In the genomic region with DNA sequence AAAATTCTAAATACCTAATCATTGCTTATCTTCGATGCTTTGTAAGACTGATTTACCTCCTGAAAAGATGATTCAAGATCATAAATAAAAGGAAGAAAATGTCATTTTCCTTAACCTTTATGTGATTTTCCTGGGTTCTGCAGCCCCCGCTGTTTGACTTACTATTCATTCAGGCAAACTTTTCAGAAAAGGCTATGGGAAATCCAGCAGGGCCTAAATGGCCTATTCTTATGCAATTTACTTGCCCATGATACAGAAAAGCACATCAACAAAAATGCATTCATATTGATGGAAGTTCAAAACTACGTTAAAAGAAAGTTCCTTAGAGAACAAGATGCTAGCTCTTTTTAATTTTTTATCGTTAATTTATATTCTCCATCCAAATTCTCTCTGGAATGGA, we compare ENCODE assay signal across 19 cellular contexts. TPM values are rescaled to one million over a fixed set of nuclear protein-coding genes. Genes with fewer than 3 reads are reported as not detected.
A peak's percentile ranks its signal among the peaks of the same experiment; 100 is the strongest.
DNase-seq lines count a peak whose midpoint lies in the region; ATAC-seq and TF ChIP-seq lines count a peak whose summit lies in the region.
"Had no signal": no experiment of that assay in that cellular context is flagged by ENCODE, and none has a peak within 500 bp of the region (broad histone marks: within the 10 kb centered on the region; RNA-seq: fewer than 3 reads in every experiment).

No MANE protein-coding gene starts in this region.

- H3K9me3 Mint-ChIP-seq in GM23338 = no peaks in the 10 kb centered on the region
- no peaks in the 10 kb centered on the region for H3K9me3 Mint-ChIP-seq in WTC11
- H3K9me3 Mint-ChIP-seq in progenitor cell of endocrine pancreas (ENCODE audit: low read depth) = no peaks in the 10 kb centered on the region
- H3K9me3 Mint-ChIP-seq: CD4-positive, CD25-positive, alpha-beta regulatory T cell; HFFc6 had no signal

- POLR2A ChIA-PET in WTC11 (lab: Charles Lee) = no interaction called here

- H3K4me3 Mint-ChIP-seq in GM23338 (peak overlapping the region; percentile 41; the same call in 2 of the 3 replicates), WTC11 (no peak overlapping the region), progenitor cell of endocrine pancreas (ENCODE audit: low read depth) (no peak overlapping the region)
- H3K4me3 Mint-ChIP-seq: CD4-positive, CD25-positive, alpha-beta regulatory T cell; HFFc6 had no signal

- H3K27ac Mint-ChIP-seq in GM23338 = no peak overlapping the region; the same call in 1 of the 2 replicates
- no peak overlapping the region for H3K27ac Mint-ChIP-seq in WTC11
- H3K27ac Mint-ChIP-seq in progenitor cell of endocrine pancreas = no peak overlapping the region
- H3K27ac Mint-ChIP-seq: CD4-positive, CD25-positive, alpha-beta regulatory T cell; HFFc6 had no signal

- H3K4me2 ChIP-seq in GM23338 = peak overlapping the region; percentile 13
- H3K4me2 ChIP-seq: BLaER1 treated with 17β-estradiol and CSF1 and Interleukin-3, amounts not matched to agents 10 nM and 100 nM; KMS-11 had no signal

- H3K27me3 ChIP-seq in GM23338 (ENCODE audit: insufficient read depth) (no peaks in the 10 kb centered on the region), iPS-18a (ENCODE audit: control insufficient read depth, insufficient read depth, low read length) (no peaks in the 10 kb centered on the region)
- H3K27me3 ChIP-seq: BLaER1 treated with 17β-estradiol and CSF1 and Interleukin-3, amounts not matched to agents 10 nM and 100 nM had no signal

- H3K79me2 ChIP-seq in GM23338 (replicated peaks; ENCODE audit: insufficient read depth) = no peaks in the 10 kb centered on the region

- H3K36me3 Mint-ChIP-seq in GM23338 (ENCODE audit: low read depth) = no peaks in the 10 kb centered on the region
- H3K36me3 Mint-ChIP-seq in WTC11 = no peaks in the 10 kb centered on the region
- H3K36me3 Mint-ChIP-seq in progenitor cell of endocrine pancreas (ENCODE audit: insufficient read depth) = no peaks in the 10 kb centered on the region
- H3K36me3 Mint-ChIP-seq: CD4-positive, CD25-positive, alpha-beta regulatory T cell had no signal

- peaks cover 33% of the 10 kb centered on the region for H3K4me1 ChIP-seq in GM23338 (ENCODE audit: insufficient read depth)
- H3K4me1 ChIP-seq in iPS-18a (ENCODE audit: control insufficient read depth, low read depth, low read length) = peaks cover 31% of the 10 kb centered on the region
- H3K4me1 ChIP-seq: BLaER1 treated with 17β-estradiol and CSF1 and Interleukin-3, amounts not matched to agents 10 nM and 100 nM had no signal

- no peak for TF ChIP-seq CTCF in GM23338 (conservative IDR thresholded peaks at IDR 0.05; ENCODE audit: low read depth in 2 of 2)
- no peak for TF ChIP-seq CTCF in WTC11 (IDR thresholded peaks at IDR 0.05)
- TF ChIP-seq CTCF in progenitor cell of endocrine pancreas (IDR thresholded peaks at IDR 0.05; ENCODE audit: unreplicated experiment) = no peak

- H3K36me3 ChIP-seq in GM23338 (ENCODE audit: insufficient read depth) (no peaks in the 10 kb centered on the region), iPS-18a (ENCODE audit: control insufficient read depth, low read depth, low read length) (no peaks in the 10 kb centered on the region)
- H3K36me3 ChIP-seq: BLaER1 treated with 17β-estradiol and CSF1 and Interleukin-3, amounts not matched to agents 10 nM and 100 nM had no signal

- no peak overlapping the region for H2AFZ ChIP-seq in GM23338

- CTCF ChIA-PET in WTC11 (lab: Charles Lee) = no interaction called here

- no peaks in the 10 kb centered on the region for H3K9me3 ChIP-seq in iPS-18a (ENCODE audit: control insufficient read depth, low read depth, low read length)
- H3K9me3 ChIP-seq: BLaER1 treated with 17β-estradiol and CSF1 and Interleukin-3, amounts not matched to agents 10 nM and 100 nM had no signal

- no peak overlapping the region for H3K9ac ChIP-seq in iPS-18a (ENCODE audit: low read length)
- H3K9ac ChIP-seq: BLaER1 treated with 17β-estradiol and CSF1 and Interleukin-3, amounts not matched to agents 10 nM and 100 nM; KMS-11 had no signal

- ATAC-seq in GM23338 (peak; percentile 70), WTC11 (peak; percentile 51; the same call in 1 of the 2 replicates)
- ATAC-seq: HepG2 had no signal

- H3K4me1 Mint-ChIP-seq in GM23338 (peaks cover 52% of the 10 kb centered on the region), WTC11 (peaks cover 48% of the 10 kb centered on the region), progenitor cell of endocrine pancreas (ENCODE audit: low read depth) (no peaks in the 10 kb centered on the region)
- H3K4me1 Mint-ChIP-seq: CD4-positive, CD25-positive, alpha-beta regulatory T cell had no signal

- DNase-seq in GM23338 (ENCODE audit: low spot score) = peak; percentile 21
- DNase-seq in WTC11 (ENCODE audit: low spot score) = no peak
- DNase-seq in superior temporal gyrus (ENCODE audit: extremely low spot score) = peak; percentile 29
- no peak for DNase-seq in NK-92 treated with Interleukin-12 subunit alpha and Interleukin-12 subunit beta, amount 100 ng/mL, for 24 hours (lab: John Stamatoyannopoulos, UW)
- DNase-seq in progenitor cell of endocrine pancreas (ENCODE audit: low spot score, unreplicated experiment) = no peak
- no peak for DNase-seq in posterior vena cava (ENCODE audit: low spot score)
- DNase-seq: 8988T; AML-193; Calu3; CD4-positive, CD25-positive, alpha-beta regulatory T cell; DMS 273 treated with DMSO at 0.1 percent for 48 hours; GOT3; HCEC 1CT; HFFc6 had no signal

- H3K4me3 ChIP-seq in GM23338 (peak overlapping the region; percentile 7; the same call in 1 of the 2 replicates), iPS-18a (ENCODE audit: low read length) (peak overlapping the region; percentile 36)
- H3K4me3 ChIP-seq: BLaER1 treated with 17β-estradiol and CSF1 and Interleukin-3, amounts not matched to agents 10 nM and 100 nM had no signal

- no peaks in the 10 kb centered on the region for H3F3A ChIP-seq in GM23338 (replicated peaks; ENCODE audit: low read depth)

- no peaks in the 10 kb centered on the region for H4K20me1 ChIP-seq in GM23338 (replicated peaks; ENCODE audit: insufficient read depth)
- H4K20me1 ChIP-seq: BLaER1 treated with 17β-estradiol and CSF1 and Interleukin-3, amounts not matched to agents 10 nM and 100 nM had no signal

- no peak overlapping the region for H3K27ac ChIP-seq in GM23338 (ENCODE audit: low read depth)
- H3K27ac ChIP-seq in iPS-18a (ENCODE audit: low read length) = peak overlapping the region; percentile 49
- H3K27ac ChIP-seq: BLaER1 treated with 17β-estradiol and CSF1 and Interleukin-3, amounts not matched to agents 10 nM and 100 nM; HL-60; KMS-11 had no signal

- intact Hi-C loops in posterior vena cava (cut with DNase I) = no loop called here

- H3K27me3 Mint-ChIP-seq in GM23338 (ENCODE audit: insufficient read depth, low read depth, poor library complexity) (no peaks in the 10 kb centered on the region), WTC11 (ENCODE audit: low read depth) (no peaks in the 10 kb centered on the region), progenitor cell of endocrine pancreas (no peaks in the 10 kb centered on the region)

- no peaks in the 10 kb centered on the region for H3K9me2 ChIP-seq in GM23338 (ENCODE audit: insufficient read depth)

TF ChIP-seq in GM23338, 12 proteins besides CTCF, POLR2A, EP300 and RAD21 (continues in another document):
- TF ChIP-seq NANOG (IDR thresholded peaks at IDR 0.05; ENCODE audit: borderline replicate concordance) = peak; percentile 61; the same call in 1 of the 2 replicates

TF ChIP-seq in WTC11, 78 proteins besides CTCF, POLR2A, EP300 and RAD21 (continues in another document):
- TF ChIP-seq, protein P1, sequence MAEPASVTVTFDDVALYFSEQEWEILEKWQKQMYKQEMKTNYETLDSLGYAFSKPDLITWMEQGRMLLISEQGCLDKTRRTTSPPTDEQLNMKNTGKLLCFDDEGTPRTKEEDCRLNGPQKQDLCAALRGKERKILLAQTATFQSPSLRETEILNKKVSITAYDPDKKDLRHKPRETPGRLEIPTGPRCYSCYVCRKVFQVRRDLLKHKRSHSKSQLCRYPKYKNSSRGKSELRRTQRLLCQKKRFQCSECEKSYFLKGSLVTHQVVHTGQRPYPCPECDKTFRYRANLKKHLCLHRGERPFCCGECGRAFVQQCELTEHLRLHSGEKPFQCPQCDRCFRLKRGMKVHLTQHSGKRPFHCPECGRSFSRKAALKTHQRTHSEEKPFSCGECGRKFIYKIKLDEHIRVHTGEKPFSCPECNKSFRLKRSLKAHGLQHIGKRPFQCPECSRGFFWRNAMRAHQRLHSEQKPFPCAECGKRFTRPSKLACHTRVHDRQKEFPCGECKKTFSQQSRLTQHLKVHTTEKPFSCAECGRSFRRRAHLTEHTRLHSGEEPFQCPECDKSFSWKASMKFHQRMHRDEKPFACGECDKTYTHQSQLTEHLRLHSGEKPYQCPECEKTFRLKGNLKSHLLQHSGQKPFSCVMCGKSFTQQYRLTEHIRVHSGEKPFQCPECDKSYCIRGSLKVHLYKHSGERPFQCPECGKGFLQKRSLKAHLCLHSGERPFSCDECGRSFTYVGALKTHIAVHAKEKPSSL (CRISPR knock-in tag; conservative IDR thresholded peaks at IDR 0.05) = no peak
- TF ChIP-seq TEAD4 (CRISPR knock-in tag; IDR thresholded peaks at IDR 0.05) (no peak), JAZF1 (CRISPR knock-in tag; IDR thresholded peaks at IDR 0.05) (no peak), CBFB (CRISPR knock-in tag; IDR thresholded peaks at IDR 0.05; ENCODE audit: low read depth) (no peak)
- TF ChIP-seq, protein P2, sequence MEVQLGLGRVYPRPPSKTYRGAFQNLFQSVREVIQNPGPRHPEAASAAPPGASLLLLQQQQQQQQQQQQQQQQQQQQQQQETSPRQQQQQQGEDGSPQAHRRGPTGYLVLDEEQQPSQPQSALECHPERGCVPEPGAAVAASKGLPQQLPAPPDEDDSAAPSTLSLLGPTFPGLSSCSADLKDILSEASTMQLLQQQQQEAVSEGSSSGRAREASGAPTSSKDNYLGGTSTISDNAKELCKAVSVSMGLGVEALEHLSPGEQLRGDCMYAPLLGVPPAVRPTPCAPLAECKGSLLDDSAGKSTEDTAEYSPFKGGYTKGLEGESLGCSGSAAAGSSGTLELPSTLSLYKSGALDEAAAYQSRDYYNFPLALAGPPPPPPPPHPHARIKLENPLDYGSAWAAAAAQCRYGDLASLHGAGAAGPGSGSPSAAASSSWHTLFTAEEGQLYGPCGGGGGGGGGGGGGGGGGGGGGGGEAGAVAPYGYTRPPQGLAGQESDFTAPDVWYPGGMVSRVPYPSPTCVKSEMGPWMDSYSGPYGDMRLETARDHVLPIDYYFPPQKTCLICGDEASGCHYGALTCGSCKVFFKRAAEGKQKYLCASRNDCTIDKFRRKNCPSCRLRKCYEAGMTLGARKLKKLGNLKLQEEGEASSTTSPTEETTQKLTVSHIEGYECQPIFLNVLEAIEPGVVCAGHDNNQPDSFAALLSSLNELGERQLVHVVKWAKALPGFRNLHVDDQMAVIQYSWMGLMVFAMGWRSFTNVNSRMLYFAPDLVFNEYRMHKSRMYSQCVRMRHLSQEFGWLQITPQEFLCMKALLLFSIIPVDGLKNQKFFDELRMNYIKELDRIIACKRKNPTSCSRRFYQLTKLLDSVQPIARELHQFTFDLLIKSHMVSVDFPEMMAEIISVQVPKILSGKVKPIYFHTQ (CRISPR knock-in tag; IDR thresholded peaks at IDR 0.05) = no peak

RNA-seq across cellular contexts. Expression of gene TMEM144, which starts 51.2 kb away (rescaled TPM):
- 1.7 and 2.8 TPM in 2 replicates for total RNA-seq in GM23338 (2014; rRNA removed; shearing (Covaris generic))
- polyA plus RNA-seq in GM23338 (2016; fragmentation: Nextera tagmentation; extraction: Ambion mirVana) = 0.75 and 1.3 TPM in 2 replicates
- total RNA-seq in WTC11 (2021) (3.8 to 5.3 TPM (median 4.1 TPM) in 3 replicates), progenitor cell of endocrine pancreas (11.9 and 15.4 TPM in 2 replicates), posterior vena cava (1 to 10 TPM; 5.1 to 8.0 TPM)
- total RNA-seq: CD4-positive, CD25-positive, alpha-beta regulatory T cell had no signal
- polyA plus RNA-seq: CD4-positive, CD25-positive, alpha-beta regulatory T cell had no signal

Comparison
In these comparisons a context has a peak if more than half of its experiments do, and no peak if none do; other contexts are left out.
1. DNase-seq: peak in GM23338 (single experiment) and superior temporal gyrus (single experiment); none in WTC11 (single experiment), NK-92 treated with Interleukin-12 subunit alpha and Interleukin-12 subunit beta, amount 100 ng/mL, for 24 hours (single experiment), progenitor cell of endocrine pancreas (single experiment) and posterior vena cava (single experiment).